Comparison of ENCODE assay signal across 8 cellular contexts in the genomic region with DNA sequence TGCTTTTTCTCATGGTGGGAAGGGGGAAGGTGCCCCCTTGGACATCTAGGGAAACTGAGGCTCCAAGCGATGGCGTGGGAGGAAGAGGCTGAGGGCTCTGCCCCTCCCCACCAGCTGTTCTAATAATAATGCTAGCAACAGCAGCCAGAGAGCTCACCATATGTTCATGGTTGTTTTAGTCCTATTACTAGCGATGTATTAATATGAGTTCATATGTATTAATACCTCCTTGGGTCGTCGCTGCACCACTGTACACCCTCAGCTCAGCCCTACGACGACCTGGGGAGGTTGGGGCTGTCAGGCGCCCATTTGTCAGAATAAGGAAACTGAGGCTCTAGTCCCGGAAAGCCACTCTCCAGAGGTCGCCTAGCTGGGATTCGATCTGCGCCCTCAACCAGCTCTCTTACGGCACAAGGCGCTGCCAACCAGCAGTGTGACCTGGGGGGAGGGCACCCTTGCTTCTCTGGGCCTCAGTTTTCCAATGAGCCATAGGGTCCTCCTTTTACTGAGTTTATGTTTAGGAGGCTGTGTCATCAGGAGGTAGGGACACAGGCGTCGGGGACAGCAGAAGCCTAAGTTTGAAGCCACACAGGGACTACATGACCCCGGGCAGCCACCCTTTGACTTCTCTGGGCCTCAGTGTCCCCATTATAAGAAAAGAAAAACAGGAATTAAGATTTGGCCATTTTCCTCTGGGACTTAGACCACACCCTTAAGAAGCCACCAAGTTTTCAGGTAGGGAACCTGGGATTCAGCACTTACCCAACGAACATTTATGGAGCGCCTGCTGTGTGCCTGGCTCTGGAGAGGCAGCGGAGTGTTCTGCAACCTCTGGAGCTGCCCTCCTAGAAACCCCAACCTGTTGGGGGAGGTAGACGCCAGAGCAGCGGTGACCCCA. TPM values are rescaled to one million over a fixed set of nuclear protein-coding genes. Genes with fewer than 3 reads are reported as not detected.
DNase-seq lines count a peak whose midpoint lies in the region; ATAC-seq and TF ChIP-seq lines count a peak whose summit lies in the region.

No MANE protein-coding gene starts in this region.

- H3K9ac ChIP-seq in DND-41 (ENCODE audit: low read depth, low read length) = peak overlapping the region; percentile 27; the same call in 1 of the 2 replicates
- H3K9ac ChIP-seq in neural progenitor cell = no peak overlapping the region

- in situ Hi-C loops in gastrocnemius medialis (cut with MboI; ENCODE audit: low sequenced_read_pairs in 4 of 4) = loop anchor here in 1 of 4 donors (25.0 kb wide), 1 partner anchor 486 kb away; no protein-coding TSS in a partner anchor

- no peak for TF ChIP-seq CTCF in DND-41 (IDR thresholded peaks at IDR 0.05; ENCODE audit: borderline replicate concordance, extremely low read depth, low read length, poor library complexity, severe bottlenecking)
- TF ChIP-seq CTCF in neural progenitor cell (IDR thresholded peaks at IDR 0.05) = no peak
- TF ChIP-seq CTCF in gastrocnemius medialis (IDR thresholded peaks at IDR 0.05 in 4 of 5, conservative IDR thresholded peaks at IDR 0.05 in 1 of 5) = no peak

- H3K27ac Mint-ChIP-seq in central memory CD8-positive, alpha-beta T cell (ENCODE audit: low read depth) = peak overlapping the region; percentile 89
- H3K27ac Mint-ChIP-seq in neural progenitor cell = no peak overlapping the region

- no peaks in the 10 kb centered on the region for H3K36me3 ChIP-seq in DND-41 (ENCODE audit: insufficient read depth, low read length)
- H3K36me3 ChIP-seq in KOPT-K1 (ENCODE audit: insufficient read depth, low read length) = no peaks in the 10 kb centered on the region
- H3K36me3 ChIP-seq in neural progenitor cell = no peaks in the 10 kb centered on the region
- H3K36me3 ChIP-seq in gastrocnemius medialis = no peaks in the 10 kb centered on the region

- H3K9me3 Mint-ChIP-seq in central memory CD8-positive, alpha-beta T cell = no peaks in the 10 kb centered on the region
- no peaks in the 10 kb centered on the region for H3K9me3 Mint-ChIP-seq in neural progenitor cell

- peaks cover 38% of the 10 kb centered on the region for H3F3A ChIP-seq in neural progenitor cell (ENCODE audit: low read depth)

- intact Hi-C loops in gastrocnemius medialis (cut with DNase I; ENCODE audit: low total_unique reads) = no loop called here

- no peaks in the 10 kb centered on the region for H3K27me3 Mint-ChIP-seq in central memory CD8-positive, alpha-beta T cell
- H3K27me3 Mint-ChIP-seq in neural progenitor cell (ENCODE audit: insufficient read depth, low read depth) = peaks cover 23% of the 10 kb centered on the region

- H3K9me3 ChIP-seq in DND-41 (ENCODE audit: insufficient read depth, low read length, severe bottlenecking) = no peaks in the 10 kb centered on the region
- H3K9me3 ChIP-seq in KOPT-K1 (ENCODE audit: insufficient read depth, low read length, poor library complexity, severe bottlenecking) = no peaks in the 10 kb centered on the region
- H3K9me3 ChIP-seq in neural progenitor cell (ENCODE audit: low read depth) = no peaks in the 10 kb centered on the region
- no peaks in the 10 kb centered on the region for H3K9me3 ChIP-seq in gastrocnemius medialis

- H3K27me3 ChIP-seq in DND-41 (ENCODE audit: insufficient read depth, low read length, poor library complexity) = peaks cover 16% of the 10 kb centered on the region
- H3K27me3 ChIP-seq in neural progenitor cell = peaks cover 30% of the 10 kb centered on the region
- H3K27me3 ChIP-seq in gastrocnemius medialis = peaks cover 44 to 73% (median 52%) of the 10 kb centered on the region in 3 donors

- H2AFZ ChIP-seq in DND-41 (ENCODE audit: low read depth, low read length) (no peak overlapping the region), neural progenitor cell (replicated peaks) (no peak overlapping the region)

- no peaks in the 10 kb centered on the region for H3K79me2 ChIP-seq in DND-41 (ENCODE audit: insufficient read depth, low read length)
- no peaks in the 10 kb centered on the region for H3K79me2 ChIP-seq in neural progenitor cell (ENCODE audit: low read depth)

- H3K4me1 Mint-ChIP-seq in central memory CD8-positive, alpha-beta T cell = peaks cover 31% of the 10 kb centered on the region
- H3K4me1 Mint-ChIP-seq in neural progenitor cell = peaks cover 25% of the 10 kb centered on the region

- peaks cover 5% of the 10 kb centered on the region for H3K36me3 Mint-ChIP-seq in central memory CD8-positive, alpha-beta T cell (ENCODE audit: insufficient read depth)
- H3K36me3 Mint-ChIP-seq in neural progenitor cell = no peaks in the 10 kb centered on the region

- DNase-seq in DND-41 (no peak), neural progenitor cell (ENCODE audit: low spot score) (no peak), SIG-M5 treated with dmso at 0.1 percent for 504 hours (lab: John Stamatoyannopoulos, UW; ENCODE audit: unreplicated experiment) (no peak), EL (no peak), gastrocnemius medialis (no peak), RKO (ENCODE audit: low spot score) (no peak)
- no peak for DNase-seq in central memory CD8-positive, alpha-beta T cell (ENCODE audit: low spot score in 2 of 2)

- no peak for TF ChIP-seq POLR2A in gastrocnemius medialis (IDR thresholded peaks at IDR 0.05)

- H3K4me1 ChIP-seq in DND-41 (ENCODE audit: insufficient read depth, low read length) (peaks cover 15% of the 10 kb centered on the region), neural progenitor cell (peaks cover 13% of the 10 kb centered on the region), gastrocnemius medialis (peaks cover 0 to 5% of the 10 kb centered on the region in 2 donors)

- H3K4me3 ChIP-seq in DND-41 (ENCODE audit: low read depth in 1 of 2, low read length in 2 of 2) = peak overlapping the region in 1 of 2 experiments; percentile 46; a peak in 3 of 4 replicates
- peak overlapping the region; percentile 46 for H3K4me3 ChIP-seq in neural progenitor cell
- H3K4me3 ChIP-seq in gastrocnemius medialis = peak overlapping the region in 2 of 4 donors; percentile 28 to 42

- ATAC-seq in DND-41 (ENCODE audit: insufficient read depth, low read depth) (no peak), gastrocnemius medialis (no peak)
- peak; percentile 34 for ATAC-seq in central memory CD8-positive, alpha-beta T cell (replicated peaks; ENCODE audit: extremely low read depth, poor library complexity, severe bottlenecking)

- peak overlapping the region; percentile 78 for H3K4me3 Mint-ChIP-seq in central memory CD8-positive, alpha-beta T cell
- H3K4me3 Mint-ChIP-seq in neural progenitor cell = peak overlapping the region; percentile 80

- no peak overlapping the region for H3K27ac ChIP-seq in DND-41 (ENCODE audit: low read length)
- peak overlapping the region; percentile 38 for H3K27ac ChIP-seq in KOPT-K1 (ENCODE audit: low read depth, low read length, poor library complexity, severe bottlenecking)
- no peak overlapping the region for H3K27ac ChIP-seq in neural progenitor cell
- H3K27ac ChIP-seq in gastrocnemius medialis = no peak overlapping the region

- H3K4me2 ChIP-seq in DND-41 (ENCODE audit: insufficient read depth, low read length) = peak overlapping the region; percentile 60
- peak overlapping the region; percentile 71 for H3K4me2 ChIP-seq in neural progenitor cell

- peaks cover 7% of the 10 kb centered on the region; the same call in 1 of the 2 replicates for H4K20me1 ChIP-seq in DND-41 (ENCODE audit: insufficient read depth, low read length)
- no peaks in the 10 kb centered on the region for H4K20me1 ChIP-seq in neural progenitor cell (ENCODE audit: low read depth)

RNA-seq across cellular contexts. Expression of gene MAST3, which starts 0.7 kb away (rescaled TPM):
- total RNA-seq in neural progenitor cell (ENCODE audit: low replicate concordance) (2.1 and 5.1 TPM in 2 replicates), gastrocnemius medialis (1 to 10 TPM in 3 of 4 donors, under 1 TPM in 1; 0.66 to 2.8 (median 1.6) TPM)

RNA-seq across cellular contexts. Expression of gene IL12RB1, which starts 11.5 kb away (rescaled TPM):
- total RNA-seq in neural progenitor cell (ENCODE audit: low replicate concordance) = not detected in 2 replicates
- under 1 TPM in 2 of 4 donors, not detected in 2; 0.16 to 0.20 TPM for total RNA-seq in gastrocnemius medialis

RNA-seq across cellular contexts. Expression of gene PIK3R2, which starts 54.7 kb away (rescaled TPM):
- total RNA-seq in neural progenitor cell (ENCODE audit: low replicate concordance) = 21.4 and 41.8 TPM in 2 replicates
- total RNA-seq in gastrocnemius medialis = 10 to 100 TPM in 1 of 4 donors, 1 to 10 TPM in 3; 5.6 to 11.9 (median 6.0) TPM
